ENCODE assay signal across 22 cellular contexts in genomic region chr6:43494766-43495165, GRCh38. TPM values are rescaled to one million over a fixed set of nuclear protein-coding genes. Genes with fewer than 3 reads are reported as not detected.
DNase-seq lines count a peak whose midpoint lies in the region; ATAC-seq, FAIRE-seq and TF ChIP-seq lines count a peak whose summit lies in the region.
"Had no signal": no experiment of that assay in that cellular context is flagged by ENCODE, and none has a peak within 500 bp of the region (broad histone marks: within the 10 kb centered on the region; RNA-seq: fewer than 3 reads in every experiment).

No MANE protein-coding gene starts in this region.

- H3K36me3 ChIP-seq in HepG2 (replicated peaks in 1 of 2; ENCODE audit: control insufficient read depth in 1 of 2, insufficient read depth in 2 of 2, low read length in 2 of 2) = peaks cover 19 to 21% of the 10 kb centered on the region in 2 experiments
- H3K36me3 ChIP-seq in right lobe of liver = peaks cover 0 to 13% (median 0%) of the 10 kb centered on the region in 4 donors

- no peak for TF ChIP-seq EP300 in HepG2 (IDR thresholded peaks at IDR 0.05; ENCODE audit: low read depth in 2 of 2, low read length in 2 of 2)
- no peak for TF ChIP-seq EP300 in HepG2 (CRISPR knock-in tag; IDR thresholded peaks at IDR 0.05; ENCODE audit: borderline replicate concordance)

- H3K27ac ChIP-seq in HepG2 (ENCODE audit: extremely low read length, insufficient read depth, low read length) (peak overlapping the region; percentile 46), right lobe of liver (no peak overlapping the region), epithelial cell of prostate (peak overlapping the region; percentile 90), temporal lobe (ENCODE audit: low read depth, low read length) (peak overlapping the region; percentile 95)
- H3K27ac ChIP-seq: brain microvascular endothelial cell had no signal

- BruUV-seq in HepG2 (replicated peaks; lab: Mats Ljungman, UMichigan) = no TSS peak

- H3K4me1 ChIP-seq in HepG2 (ENCODE audit: insufficient read depth, low read length) (peaks cover 17% of the 10 kb centered on the region), right lobe of liver (peaks cover 0 to 21% (median 9%) of the 10 kb centered on the region in 4 donors)

- H4K20me1 ChIP-seq in HepG2 (ENCODE audit: insufficient read depth, low read length) = no peaks in the 10 kb centered on the region

- TF ChIP-seq CTCF in HepG2 (CRISPR knock-in tag; IDR thresholded peaks at IDR 0.05) = no peak
- TF ChIP-seq CTCF in right lobe of liver (IDR thresholded peaks at IDR 0.05) = no peak

- H3K27me3 ChIP-seq in HepG2 (ENCODE audit: control insufficient read depth in 1 of 2, insufficient read depth in 2 of 2, low read length in 2 of 2) (no peaks in the 10 kb centered on the region), right lobe of liver (no peaks in the 10 kb centered on the region)
- H3K27me3 ChIP-seq: brain microvascular endothelial cell, stomach had no signal

- H3K4me3 ChIP-seq in HepG2 (replicated peaks in 1 of 3; ENCODE audit: insufficient read depth in 1 of 3, low read depth in 2 of 3, low read length in 3 of 3) = no peak overlapping the region
- H3K4me3 ChIP-seq in right lobe of liver = no peak overlapping the region
- H3K4me3 ChIP-seq: stomach had no signal

- DNase-seq in HepG2 (ENCODE audit: low spot score) (no peak), right lobe of liver (no peak), epithelial cell of prostate (ENCODE audit: low read depth, low spot score) (no peak), NCI-H2227 treated with DMSO at 0.1 percent for 48 hours (lab: John Stamatoyannopoulos, UW) (no peak), NCI-H1092 treated with DMSO at 0.1 percent for 48 hours (lab: John Stamatoyannopoulos, UW) (no peak)
- DNase-seq: activated CD4-positive, alpha-beta T cell treated with anti-CD3 and anti-CD28 coated beads, Interleukin-2, amount 50 U/mL, for 48 hours; activated T-cell treated with anti-CD3 and anti-CD28 coated beads, Interleukin-2, amount 50 U/mL, for 48 hours; brain microvascular endothelial cell; KBM-7; left colon; NCI-H1048; NCI-H526; nucleus accumbens; right cardiac atrium; stimulated activated CD4-positive, alpha-beta T cell treated with anti-CD3 and anti-CD28 coated beads, Interleukin-1b, Interleukin-23, amount 100 ng/mL, for 48 hours; stomach had no signal

- CTCF ChIA-PET in HepG2 (lab: Yijun Ruan, JAX; ENCODE audit: low intra/inter-chr PET ratio, low total read pairs) = interaction anchor here (3.5 kb wide), 1 partner anchor 40 kb away, joined by 53 read pairs; the partner anchor contains the start of gene DLK2

- no peak for ATAC-seq in HepG2
- ATAC-seq in right lobe of liver = no peak
- ATAC-seq: right cardiac atrium had no signal

- WGBS in HepG2 (ENCODE audit: low lambda C conversion rate) = 99% methylated on average over 4 of the region's 4 CpGs
- no CpG with 5 or more reads among the region's 4 CpGs for WGBS in right lobe of liver (ENCODE audit: insufficient coverage, low coverage, low lambda C conversion rate, missing lambda C conversion rate)

- FAIRE-seq in HepG2 (lab: Jason Lieb, UNC) = no peak
- FAIRE-seq: frontal cortex had no signal

- intact Hi-C loops in HepG2 (cut with micrococcal nuclease; ENCODE audit: unreplicated experiment) (loop anchor here (5.0 to 10.0 kb wide), 3 partner anchors 60 to 232 kb away; partner anchors contain the start of gene ZNF318), right lobe of liver (cut with DNase I) (no loop called here)

- H2AFZ ChIP-seq in HepG2 (ENCODE audit: low read length) = no peak overlapping the region

- no peak for TF ChIP-seq RAD21 in HepG2 (CRISPR knock-in tag; IDR thresholded peaks at IDR 0.05)

- no peaks in the 10 kb centered on the region for H3K9me3 ChIP-seq in HepG2 (ENCODE audit: low read length)
- H3K9me3 ChIP-seq in right lobe of liver = no peaks in the 10 kb centered on the region
- H3K9me3 ChIP-seq: stomach had no signal

- no peak for TF ChIP-seq POLR2A in HepG2 (IDR thresholded peaks at IDR 0.05; ENCODE audit: insufficient read depth in 1 of 2, low read depth in 2 of 2, low read length in 2 of 2)
- no peak for TF ChIP-seq POLR2A in right lobe of liver (IDR thresholded peaks at IDR 0.05)

- in situ Hi-C loops in HepG2 (cut with HindIII; ENCODE audit: extremely low pct_ligation_motif_present, low pct_unique_long_range_greater_than_20kb) = loop anchor here (5.0 kb wide), 2 partner anchors 37 to 232 kb away; partner anchors contain the start of gene DLK2

- H3K79me2 ChIP-seq in HepG2 (ENCODE audit: insufficient read depth, low read length) = peaks cover 40% of the 10 kb centered on the region

- POLR2A ChIA-PET in HepG2 (lab: Yijun Ruan, JAX) = interaction anchor here (1.2 to 6.4 kb wide), 9 partner anchors 11 to 320 kb away, joined by 3 to 141 read pairs (median 9); partner anchors contain the start of genes DLK2 and TJAP1

- no peak overlapping the region for H3K4me2 ChIP-seq in HepG2 (ENCODE audit: low read depth, low read length)

- H3K9ac ChIP-seq in HepG2 (ENCODE audit: insufficient read depth, low read depth, low read length) = no peak overlapping the region; the same call in 1 of the 2 replicates

RNA-seq across cellular contexts. Expression of gene LRRC73, which starts 15.4 kb away (rescaled TPM):
- total RNA-seq in HepG2 (2016; rRNA removed; fragmentation: Illumina TruSeq; extraction: Trizol) (0.11 and 0.17 TPM in 2 replicates), right lobe of liver (under 1 TPM in 5 of 6 experiments, not detected in 1; 0.12 to 0.43 (median 0.26) TPM), temporal lobe (5.7 TPM)
- total RNA-seq in HepG2 (2016; cell fraction: cytosol; rRNA removed; fragmentation: Illumina TruSeq; extraction: Trizol; ENCODE audit: low read depth) = 0.20 TPM in 1 of 2 replicates, not detected in the other
- 0.16 and 0.22 TPM in 2 replicates for total RNA-seq in HepG2 (2016; cell fraction: insoluble cytoplasmic fraction; rRNA removed; fragmentation: Illumina TruSeq; extraction: Trizol)
- total RNA-seq in HepG2 (2016; cell fraction: membrane; rRNA removed; fragmentation: Illumina TruSeq; extraction: Trizol) = 0.25 and 0.45 TPM in 2 replicates
- 0.28 TPM in 1 of 2 replicates, not detected in the other for total RNA-seq in HepG2 (2016; cell fraction: nucleus; rRNA removed; fragmentation: Illumina TruSeq; extraction: Trizol)
- polyA plus RNA-seq in HepG2 (2011; rRNA removed) = 0.08 and 0.12 TPM in 2 replicates
- polyA plus RNA-seq in HepG2 (2011; cell fraction: cytosol; rRNA removed) = 0.05 and 0.11 TPM in 2 replicates
- 0.28 and 0.39 TPM in 2 replicates for polyA plus RNA-seq in HepG2 (2011; cell fraction: nucleus; rRNA removed)
- polyA plus RNA-seq in HepG2 (2012) = 0.12 and 0.17 TPM in 2 replicates
- polyA plus RNA-seq in HepG2 (2016; cell fraction: cytosol; fragmentation: Illumina TruSeq; extraction: Trizol; ENCODE audit: low read depth) = 0.10 and 0.14 TPM in 2 replicates
- 0.19 and 0.41 TPM in 2 replicates for polyA plus RNA-seq in HepG2 (2016; cell fraction: insoluble cytoplasmic fraction; fragmentation: Illumina TruSeq; extraction: Trizol; ENCODE audit: low read depth)
- polyA plus RNA-seq in HepG2 (2016; cell fraction: membrane; fragmentation: Illumina TruSeq; extraction: Trizol; ENCODE audit: low read depth) = 0.17 and 0.19 TPM in 2 replicates
- not detected in 2 replicates for polyA plus RNA-seq in HepG2 (2016; cell fraction: nucleus; fragmentation: Illumina TruSeq; extraction: Trizol; ENCODE audit: insufficient read depth, low read depth)
- 0.06 and 0.09 TPM in 2 replicates for polyA minus RNA-seq in HepG2 (2011; rRNA and poly(A)+ RNA removed; ENCODE audit: low replicate concordance)
- polyA minus RNA-seq in HepG2 (2011; cell fraction: cytosol; rRNA and poly(A)+ RNA removed) = not detected in 2 replicates
- polyA minus RNA-seq in HepG2 (2011; cell fraction: nucleus; rRNA and poly(A)+ RNA removed) = 0.50 and 0.77 TPM in 2 replicates
- total RNA-seq: epithelial cell of proximal tubule, mononuclear cell, urinary bladder had no signal
- polyA plus RNA-seq: CD14-positive monocyte had no signal

RNA-seq across cellular contexts. Expression of gene TJAP1, which starts 17.4 kb away (rescaled TPM):
- total RNA-seq in HepG2 (2016; rRNA removed; fragmentation: Illumina TruSeq; extraction: Trizol) (10.2 and 15.7 TPM in 2 replicates), right lobe of liver (10 to 100 TPM in 5 of 6 experiments, 1 to 10 TPM in 1; 9.2 to 16.0 (median 12.9) TPM), temporal lobe (4.4 TPM)
- total RNA-seq in HepG2 (2016; cell fraction: cytosol; rRNA removed; fragmentation: Illumina TruSeq; extraction: Trizol; ENCODE audit: low read depth) = 6.4 and 7.2 TPM in 2 replicates
- 12.5 and 16.8 TPM in 2 replicates for total RNA-seq in HepG2 (2016; cell fraction: insoluble cytoplasmic fraction; rRNA removed; fragmentation: Illumina TruSeq; extraction: Trizol)
- total RNA-seq in HepG2 (2016; cell fraction: membrane; rRNA removed; fragmentation: Illumina TruSeq; extraction: Trizol) = 7.9 and 8.5 TPM in 2 replicates
- 22.6 and 23.5 TPM in 2 replicates for total RNA-seq in HepG2 (2016; cell fraction: nucleus; rRNA removed; fragmentation: Illumina TruSeq; extraction: Trizol)
- 41.6 and 48.3 TPM in 2 replicates for polyA plus RNA-seq in HepG2 (2011; rRNA removed)
- polyA plus RNA-seq in HepG2 (2011; cell fraction: cytosol; rRNA removed) = 19.2 and 22.0 TPM in 2 replicates
- 220 TPM in 2 replicates for polyA plus RNA-seq in HepG2 (2011; cell fraction: nucleus; rRNA removed)
- polyA plus RNA-seq in HepG2 (2012) = 27.3 and 28.6 TPM in 2 replicates
- 2.1 and 2.3 TPM in 2 replicates for polyA plus RNA-seq in HepG2 (2016; cell fraction: cytosol; fragmentation: Illumina TruSeq; extraction: Trizol; ENCODE audit: low read depth)
- 13.6 and 18.5 TPM in 2 replicates for polyA plus RNA-seq in HepG2 (2016; cell fraction: insoluble cytoplasmic fraction; fragmentation: Illumina TruSeq; extraction: Trizol; ENCODE audit: low read depth)
- polyA plus RNA-seq in HepG2 (2016; cell fraction: membrane; fragmentation: Illumina TruSeq; extraction: Trizol; ENCODE audit: low read depth) = 6.4 and 6.8 TPM in 2 replicates
- polyA plus RNA-seq in HepG2 (2016; cell fraction: nucleus; fragmentation: Illumina TruSeq; extraction: Trizol; ENCODE audit: insufficient read depth, low read depth) = 89.6 and 90.5 TPM in 2 replicates
- polyA minus RNA-seq in HepG2 (2011; rRNA and poly(A)+ RNA removed; ENCODE audit: low replicate concordance) = 17.3 and 27.1 TPM in 2 replicates
- 9.3 and 9.7 TPM in 2 replicates for polyA minus RNA-seq in HepG2 (2011; cell fraction: cytosol; rRNA and poly(A)+ RNA removed)
- polyA minus RNA-seq in HepG2 (2011; cell fraction: nucleus; rRNA and poly(A)+ RNA removed) = 38.8 and 46.0 TPM in 2 replicates

RNA-seq across cellular contexts. Expression of gene YIPF3, which starts 22.0 kb away (rescaled TPM):
- 51.2 and 107 TPM in 2 replicates for total RNA-seq in HepG2 (2016; rRNA removed; fragmentation: Illumina TruSeq; extraction: Trizol)
- 19.3 and 20.8 TPM in 2 replicates for total RNA-seq in HepG2 (2016; cell fraction: cytosol; rRNA removed; fragmentation: Illumina TruSeq; extraction: Trizol; ENCODE audit: low read depth)
- total RNA-seq in HepG2 (2016; cell fraction: insoluble cytoplasmic fraction; rRNA removed; fragmentation: Illumina TruSeq; extraction: Trizol) = 52.6 and 108 TPM in 2 replicates
- 31.6 and 33.9 TPM in 2 replicates for total RNA-seq in HepG2 (2016; cell fraction: membrane; rRNA removed; fragmentation: Illumina TruSeq; extraction: Trizol)
- 73.3 and 83.7 TPM in 2 replicates for total RNA-seq in HepG2 (2016; cell fraction: nucleus; rRNA removed; fragmentation: Illumina TruSeq; extraction: Trizol)
- 206 and 248 TPM in 2 replicates for polyA plus RNA-seq in HepG2 (2011; rRNA removed)
- polyA plus RNA-seq in HepG2 (2011; cell fraction: cytosol; rRNA removed) = 157 and 165 TPM in 2 replicates
- polyA plus RNA-seq in HepG2 (2011; cell fraction: nucleus; rRNA removed) = 258 and 264 TPM in 2 replicates
- 74.4 and 84.6 TPM in 2 replicates for polyA plus RNA-seq in HepG2 (2012)
- polyA plus RNA-seq in HepG2 (2016; cell fraction: cytosol; fragmentation: Illumina TruSeq; extraction: Trizol; ENCODE audit: low read depth) = 20.5 and 25.2 TPM in 2 replicates
- 66.6 and 70.3 TPM in 2 replicates for polyA plus RNA-seq in HepG2 (2016; cell fraction: insoluble cytoplasmic fraction; fragmentation: Illumina TruSeq; extraction: Trizol; ENCODE audit: low read depth)
- polyA plus RNA-seq in HepG2 (2016; cell fraction: membrane; fragmentation: Illumina TruSeq; extraction: Trizol; ENCODE audit: low read depth) = 36.5 and 37.7 TPM in 2 replicates
- 171 and 181 TPM in 2 replicates for polyA plus RNA-seq in HepG2 (2016; cell fraction: nucleus; fragmentation: Illumina TruSeq; extraction: Trizol; ENCODE audit: insufficient read depth, low read depth)
- 223 and 558 TPM in 2 replicates for polyA minus RNA-seq in HepG2 (2011; rRNA and poly(A)+ RNA removed; ENCODE audit: low replicate concordance)
- polyA minus RNA-seq in HepG2 (2011; cell fraction: cytosol; rRNA and poly(A)+ RNA removed) = 65.6 and 67.3 TPM in 2 replicates
- polyA minus RNA-seq in HepG2 (2011; cell fraction: nucleus; rRNA and poly(A)+ RNA removed) = 65.1 and 74.2 TPM in 2 replicates
- total RNA-seq in right lobe of liver = 10 to 100 TPM; 58.9 to 70.0 (median 62.7) TPM
- total RNA-seq in temporal lobe = 61.0 TPM

RNA-seq across cellular contexts. Expression of gene POLR1C, which starts 22.1 kb away (rescaled TPM):
- total RNA-seq in HepG2 (2016; rRNA removed; fragmentation: Illumina TruSeq; extraction: Trizol) = 72.2 and 75.6 TPM in 2 replicates
- total RNA-seq in HepG2 (2016; cell fraction: cytosol; rRNA removed; fragmentation: Illumina TruSeq; extraction: Trizol; ENCODE audit: low read depth) = 19.4 and 24.1 TPM in 2 replicates
- total RNA-seq in HepG2 (2016; cell fraction: insoluble cytoplasmic fraction; rRNA removed; fragmentation: Illumina TruSeq; extraction: Trizol) = 70.2 and 74.8 TPM in 2 replicates
- 23.7 and 25.3 TPM in 2 replicates for total RNA-seq in HepG2 (2016; cell fraction: membrane; rRNA removed; fragmentation: Illumina TruSeq; extraction: Trizol)
- total RNA-seq in HepG2 (2016; cell fraction: nucleus; rRNA removed; fragmentation: Illumina TruSeq; extraction: Trizol) = 59.4 and 67.1 TPM in 2 replicates
- polyA plus RNA-seq in HepG2 (2011; rRNA removed) = 55.2 and 62.6 TPM in 2 replicates
- 38.9 and 45.7 TPM in 2 replicates for polyA plus RNA-seq in HepG2 (2011; cell fraction: cytosol; rRNA removed)
- 96.3 and 102 TPM in 2 replicates for polyA plus RNA-seq in HepG2 (2011; cell fraction: nucleus; rRNA removed)
- polyA plus RNA-seq in HepG2 (2012) = 50.7 and 62.3 TPM in 2 replicates
- polyA plus RNA-seq in HepG2 (2016; cell fraction: cytosol; fragmentation: Illumina TruSeq; extraction: Trizol; ENCODE audit: low read depth) = 7.2 and 7.7 TPM in 2 replicates
- polyA plus RNA-seq in HepG2 (2016; cell fraction: insoluble cytoplasmic fraction; fragmentation: Illumina TruSeq; extraction: Trizol; ENCODE audit: low read depth) = 58.7 and 61.6 TPM in 2 replicates
- polyA plus RNA-seq in HepG2 (2016; cell fraction: membrane; fragmentation: Illumina TruSeq; extraction: Trizol; ENCODE audit: low read depth) = 9.7 and 11.7 TPM in 2 replicates
- polyA plus RNA-seq in HepG2 (2016; cell fraction: nucleus; fragmentation: Illumina TruSeq; extraction: Trizol; ENCODE audit: insufficient read depth, low read depth) = 97.9 and 104 TPM in 2 replicates
- 40.9 and 99.4 TPM in 2 replicates for polyA minus RNA-seq in HepG2 (2011; rRNA and poly(A)+ RNA removed; ENCODE audit: low replicate concordance)
- 17.0 and 20.2 TPM in 2 replicates for polyA minus RNA-seq in HepG2 (2011; cell fraction: cytosol; rRNA and poly(A)+ RNA removed)
- polyA minus RNA-seq in HepG2 (2011; cell fraction: nucleus; rRNA and poly(A)+ RNA removed) = 41.5 and 42.6 TPM in 2 replicates
- 10 to 100 TPM; 12.2 to 17.7 (median 14.1) TPM for total RNA-seq in right lobe of liver
- 18.4 TPM for total RNA-seq in temporal lobe

RNA-seq across cellular contexts. Expression of gene DLK2, which starts 39.4 kb away (rescaled TPM):
- total RNA-seq in HepG2 (2016; rRNA removed; fragmentation: Illumina TruSeq; extraction: Trizol) = 0.74 and 1.2 TPM in 2 replicates
- 0.62 and 0.81 TPM in 2 replicates for total RNA-seq in HepG2 (2016; cell fraction: cytosol; rRNA removed; fragmentation: Illumina TruSeq; extraction: Trizol; ENCODE audit: low read depth)
- 1.1 and 1.4 TPM in 2 replicates for total RNA-seq in HepG2 (2016; cell fraction: insoluble cytoplasmic fraction; rRNA removed; fragmentation: Illumina TruSeq; extraction: Trizol)
- 0.71 and 1.7 TPM in 2 replicates for total RNA-seq in HepG2 (2016; cell fraction: membrane; rRNA removed; fragmentation: Illumina TruSeq; extraction: Trizol)
- 0.81 TPM in 2 replicates for total RNA-seq in HepG2 (2016; cell fraction: nucleus; rRNA removed; fragmentation: Illumina TruSeq; extraction: Trizol)
- 3.8 and 5.9 TPM in 2 replicates for polyA plus RNA-seq in HepG2 (2011; rRNA removed)
- polyA plus RNA-seq in HepG2 (2011; cell fraction: cytosol; rRNA removed) = 5.4 and 6.3 TPM in 2 replicates
- 5.7 and 8.0 TPM in 2 replicates for polyA plus RNA-seq in HepG2 (2011; cell fraction: nucleus; rRNA removed)
- 3.9 and 4.0 TPM in 2 replicates for polyA plus RNA-seq in HepG2 (2012)
- polyA plus RNA-seq in HepG2 (2016; cell fraction: cytosol; fragmentation: Illumina TruSeq; extraction: Trizol; ENCODE audit: low read depth) = 1.2 TPM in 2 replicates
- 0.61 and 0.65 TPM in 2 replicates for polyA plus RNA-seq in HepG2 (2016; cell fraction: insoluble cytoplasmic fraction; fragmentation: Illumina TruSeq; extraction: Trizol; ENCODE audit: low read depth)
- 1.1 and 2.0 TPM in 2 replicates for polyA plus RNA-seq in HepG2 (2016; cell fraction: membrane; fragmentation: Illumina TruSeq; extraction: Trizol; ENCODE audit: low read depth)
- polyA plus RNA-seq in HepG2 (2016; cell fraction: nucleus; fragmentation: Illumina TruSeq; extraction: Trizol; ENCODE audit: insufficient read depth, low read depth) = 1.5 and 2.0 TPM in 2 replicates
- polyA minus RNA-seq in HepG2 (2011; rRNA and poly(A)+ RNA removed; ENCODE audit: low replicate concordance) = 2.9 and 10.0 TPM in 2 replicates
- polyA minus RNA-seq in HepG2 (2011; cell fraction: cytosol; rRNA and poly(A)+ RNA removed) = 2.9 and 3.3 TPM in 2 replicates
- 1.7 TPM in 2 replicates for polyA minus RNA-seq in HepG2 (2011; cell fraction: nucleus; rRNA and poly(A)+ RNA removed)
- total RNA-seq in right lobe of liver = under 1 TPM in 1 of 6 experiments, not detected in 5; 0.13 TPM
- 4.4 TPM for total RNA-seq in temporal lobe
- polyA plus RNA-seq: CD14-positive monocyte had no signal

Comparison
In these comparisons a context has a peak if more than half of its experiments do, and no peak if none do; other contexts are left out.
1. H3K27ac ChIP-seq: peak in HepG2 (single experiment), epithelial cell of prostate (single experiment) and temporal lobe (single experiment); none in right lobe of liver (0 of 3).